ENCODE assay signal across 24 cellular contexts in the genomic region with DNA sequence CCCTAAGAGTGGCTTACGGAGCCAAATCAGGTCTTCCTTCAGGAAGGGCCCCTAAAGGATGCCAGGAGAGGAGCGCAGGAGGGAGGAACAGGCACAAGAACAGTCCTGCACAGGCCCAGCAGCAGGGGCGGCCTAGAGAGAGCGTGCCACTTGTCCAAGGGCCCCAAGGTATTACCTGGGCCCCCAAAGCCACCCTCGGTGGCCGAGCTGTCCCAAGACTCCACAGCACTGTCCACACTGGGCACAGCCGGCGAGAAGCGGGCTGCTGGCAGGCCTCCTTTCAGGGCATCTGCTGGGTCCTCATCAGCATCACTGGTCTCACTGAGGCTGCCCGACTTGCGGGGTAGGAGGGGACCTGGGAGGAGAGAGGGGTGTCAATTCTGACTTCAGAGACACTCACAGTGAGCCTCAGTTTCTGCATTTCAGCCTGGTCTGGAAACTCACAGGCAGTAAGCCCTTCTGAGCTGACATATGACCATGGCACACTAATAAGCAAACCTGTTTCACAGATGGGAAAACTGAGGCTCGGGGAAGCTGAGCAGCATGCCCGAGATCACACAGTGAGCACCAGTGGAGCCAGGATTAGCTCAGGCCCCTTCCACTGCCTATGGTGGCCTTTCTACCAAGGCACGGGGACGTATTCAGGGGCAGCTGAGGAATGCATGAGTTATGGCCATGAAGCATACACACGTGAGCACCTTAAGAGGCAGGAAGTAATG. TPM values are rescaled to one million over a fixed set of nuclear protein-coding genes. Genes with fewer than 3 reads are reported as not detected.
DNase-seq lines count a peak whose midpoint lies in the region; ATAC-seq, FAIRE-seq and TF ChIP-seq lines count a peak whose summit lies in the region.
"Had no signal": no experiment of that assay in that cellular context is flagged by ENCODE, and none has a peak within 500 bp of the region (broad histone marks: within the 10 kb centered on the region; RNA-seq: fewer than 3 reads in every experiment).

No MANE protein-coding gene starts in this region.

- ATAC-seq in HepG2 (no peak), right lobe of liver (no peak)
- no peak for ATAC-seq in stimulated activated memory B cell treated with anti-CD40 and anti-IgM and Interleukin-4, amounts not matched to agents 10 μg/mL and 1 μg/mL and 100 μg/mL, for 72 hours
- ATAC-seq: CD8-positive, alpha-beta T cell; HCT116; Right ventricle myocardium inferior had no signal

- intact Hi-C loops in HepG2 (cut with micrococcal nuclease; ENCODE audit: unreplicated experiment) (loop anchor here (5.0 kb wide), 1 partner anchor 276 kb away; no protein-coding TSS in a partner anchor), right lobe of liver (cut with DNase I) (no loop called here)

- no peaks in the 10 kb centered on the region for H4K20me1 ChIP-seq in HepG2 (ENCODE audit: insufficient read depth, low read length)
- H4K20me1 ChIP-seq in osteoblast (ENCODE audit: insufficient read depth, low read length), result no peaks in the 10 kb centered on the region

- no peak for FAIRE-seq in HepG2 (lab: Jason Lieb, UNC)
- FAIRE-seq: GM12892 had no signal

- POLR2A ChIA-PET in HepG2 (lab: Yijun Ruan, JAX), result no interaction called here

- H3K9me3 ChIP-seq in HepG2 (ENCODE audit: low read length) (no peaks in the 10 kb centered on the region), right lobe of liver (peaks cover 0 to 4% (median 0%) of the 10 kb centered on the region in 4 donors), osteoblast (ENCODE audit: low read depth, low read length) (no peaks in the 10 kb centered on the region)
- H3K9me3 ChIP-seq: SJSA1 had no signal

- peaks cover 71% of the 10 kb centered on the region for H3K27me3 Mint-ChIP-seq in stimulated activated memory B cell treated with anti-CD40 and anti-IgM and Interleukin-4, amounts not matched to agents 10 μg/mL and 1 μg/mL and 100 μg/mL, for 72 hours

- no peaks in the 10 kb centered on the region for H3K36me3 Mint-ChIP-seq in stimulated activated memory B cell treated with anti-CD40 and anti-IgM and Interleukin-4, amounts not matched to agents 10 μg/mL and 1 μg/mL and 100 μg/mL, for 72 hours
- H3K36me3 Mint-ChIP-seq: CD8-positive, alpha-beta T cell had no signal

- no TSS peak for BruUV-seq in HepG2 (replicated peaks; lab: Mats Ljungman, UMichigan)

- H3K9ac ChIP-seq in HepG2 (ENCODE audit: insufficient read depth, low read depth, low read length), result no peak overlapping the region

- H3K27me3 ChIP-seq in HepG2 (ENCODE audit: control insufficient read depth in 1 of 2, insufficient read depth in 2 of 2, low read length in 2 of 2) (peaks cover 0 to 15% of the 10 kb centered on the region in 2 experiments; a peak in 4 of 5 replicates), right lobe of liver (no peaks in the 10 kb centered on the region), osteoblast (ENCODE audit: insufficient read depth, low read length) (no peaks in the 10 kb centered on the region)
- H3K27me3 ChIP-seq: MG63, Peyer's patch, SJSA1 had no signal

- H2AFZ ChIP-seq in HepG2 (ENCODE audit: low read length), result no peak overlapping the region
- H2AFZ ChIP-seq in osteoblast (ENCODE audit: low read length), result no peak overlapping the region

- TF ChIP-seq RAD21 in HepG2 (CRISPR knock-in tag; IDR thresholded peaks at IDR 0.05), result no peak

- TF ChIP-seq CTCF in HepG2 (CRISPR knock-in tag; IDR thresholded peaks at IDR 0.05) (no peak), right lobe of liver (IDR thresholded peaks at IDR 0.05) (no peak), osteoblast (IDR thresholded peaks at IDR 0.05; ENCODE audit: extremely low read depth, low read depth, low read length) (no peak), GM10266 (IDR thresholded peaks at IDR 0.05; ENCODE audit: control insufficient read depth, insufficient read depth, low read depth, missing control alignments) (no peak)

- TF ChIP-seq EP300 in HepG2 (IDR thresholded peaks at IDR 0.05; ENCODE audit: low read depth in 2 of 2, low read length in 2 of 2) (no peak), HepG2 (CRISPR knock-in tag; IDR thresholded peaks at IDR 0.05; ENCODE audit: borderline replicate concordance) (no peak)

- in situ Hi-C loops in HepG2 (cut with HindIII; ENCODE audit: extremely low pct_ligation_motif_present, low pct_unique_long_range_greater_than_20kb), result no loop called here

- H3K4me1 Mint-ChIP-seq in stimulated activated memory B cell treated with anti-CD40 and anti-IgM and Interleukin-4, amounts not matched to agents 10 μg/mL and 1 μg/mL and 100 μg/mL, for 72 hours, result peaks cover 15% of the 10 kb centered on the region

- CTCF ChIA-PET in HepG2 (lab: Yijun Ruan, JAX; ENCODE audit: low intra/inter-chr PET ratio, low total read pairs), result interaction anchor here (2.5 kb wide), 1 partner anchor 42 kb away, joined by 15 read pairs; no protein-coding TSS in a partner anchor

- no peak overlapping the region for H3K4me2 ChIP-seq in HepG2 (ENCODE audit: low read depth, low read length)
- H3K4me2 ChIP-seq in osteoblast (ENCODE audit: insufficient read depth, low read length), result no peak overlapping the region

- H3K4me3 ChIP-seq in HepG2 (replicated peaks in 1 of 3; ENCODE audit: insufficient read depth in 1 of 3, low read depth in 2 of 3, low read length in 3 of 3) (no peak overlapping the region), right lobe of liver (no peak overlapping the region), osteoblast (ENCODE audit: insufficient read depth, low read length) (no peak overlapping the region)
- H3K4me3 ChIP-seq: MG63, Peyer's patch, SJSA1 had no signal

- H3K4me3 Mint-ChIP-seq in stimulated activated memory B cell treated with anti-CD40 and anti-IgM and Interleukin-4, amounts not matched to agents 10 μg/mL and 1 μg/mL and 100 μg/mL, for 72 hours, result no peak overlapping the region
- H3K4me3 Mint-ChIP-seq: CD8-positive, alpha-beta T cell had no signal

- H3K27ac Mint-ChIP-seq in stimulated activated memory B cell treated with anti-CD40 and anti-IgM and Interleukin-4, amounts not matched to agents 10 μg/mL and 1 μg/mL and 100 μg/mL, for 72 hours, result no peak overlapping the region
- H3K27ac Mint-ChIP-seq: CD8-positive, alpha-beta T cell had no signal

- H3K36me3 ChIP-seq in HepG2 (replicated peaks in 1 of 2; ENCODE audit: control insufficient read depth in 1 of 2, insufficient read depth in 2 of 2, low read length in 2 of 2) (no peaks in the 10 kb centered on the region), right lobe of liver (no peaks in the 10 kb centered on the region), osteoblast (ENCODE audit: insufficient read depth, low read length) (no peaks in the 10 kb centered on the region)
- H3K36me3 ChIP-seq: MG63, Peyer's patch, SJSA1 had no signal

- H3K9me3 Mint-ChIP-seq in stimulated activated memory B cell treated with anti-CD40 and anti-IgM and Interleukin-4, amounts not matched to agents 10 μg/mL and 1 μg/mL and 100 μg/mL, for 72 hours, result peaks cover 11% of the 10 kb centered on the region

- TF ChIP-seq POLR2A in HepG2 (IDR thresholded peaks at IDR 0.05; ENCODE audit: insufficient read depth in 1 of 2, low read depth in 2 of 2, low read length in 2 of 2) (no peak), right lobe of liver (IDR thresholded peaks at IDR 0.05) (no peak)

- DNase-seq in activated CD4-positive, CD25-positive, alpha-beta regulatory T cell treated with anti-CD3 and anti-CD28 coated beads, Interleukin-2, amount 50 U/mL, for 72 hours, result peak; percentile 21
- DNase-seq in activated CD4-positive, CD25-positive, alpha-beta regulatory T cell (lab: John Stamatoyannopoulos, UW), result no peak
- DNase-seq in HepG2 (ENCODE audit: low spot score) (no peak), right lobe of liver (no peak), osteoblast (ENCODE audit: insufficient read length, low spot score, missing footprints) (peak; percentile 80), dedifferentiated amniotic fluid mesenchymal stem cell (ENCODE audit: extremely low spot score) (no peak), GM10266 (ENCODE audit: extremely low spot score) (no peak)
- DNase-seq: C1 segment of cervical spinal cord; CD8-positive, alpha-beta T cell; DND-41; GOT3; Kasumi-1; MG63; NCI-H1417 treated with DMSO at 0.1 percent for 48 hours; NCI-H187; NCI-H446 had no signal

- 41% methylated on average over 7 of the region's 16 CpGs for WGBS in HepG2 (ENCODE audit: low lambda C conversion rate)
- 83% methylated on average over 7 of the region's 16 CpGs for WGBS in right lobe of liver (ENCODE audit: insufficient coverage, low coverage, low lambda C conversion rate, missing lambda C conversion rate)

- no peaks in the 10 kb centered on the region for H3K4me1 ChIP-seq in HepG2 (ENCODE audit: insufficient read depth, low read length)
- no peaks in the 10 kb centered on the region for H3K4me1 ChIP-seq in right lobe of liver
- no peaks in the 10 kb centered on the region for H3K4me1 ChIP-seq in osteoblast (ENCODE audit: insufficient read depth, low read length)
- H3K4me1 ChIP-seq: Peyer's patch had no signal

- H3K79me2 ChIP-seq in HepG2 (ENCODE audit: insufficient read depth, low read length) (no peaks in the 10 kb centered on the region), osteoblast (ENCODE audit: insufficient read depth, low read length) (no peaks in the 10 kb centered on the region)

- H3K27ac ChIP-seq in HepG2 (ENCODE audit: extremely low read length, insufficient read depth, low read length) (no peak overlapping the region), right lobe of liver (no peak overlapping the region), osteoblast (ENCODE audit: low read depth, low read length) (no peak overlapping the region)
- H3K27ac ChIP-seq: 22Rv1, Peyer's patch, SJSA1 had no signal

RNA-seq across cellular contexts. Expression of a gene that starts 33.4 kb away (rescaled TPM):
- total RNA-seq in HepG2 (2016; rRNA removed; fragmentation: Illumina TruSeq; extraction: Trizol) (0.08 and 0.24 TPM in 2 replicates), right lobe of liver (under 1 TPM in 5 of 6 experiments, not detected in 1; 0.04 to 0.44 (median 0.33) TPM), osteoblast (under 0.01 and 1.4 TPM in 2 replicates)
- 0.09 and 0.10 TPM in 2 replicates for total RNA-seq in HepG2 (2016; cell fraction: cytosol; rRNA removed; fragmentation: Illumina TruSeq; extraction: Trizol; ENCODE audit: low read depth)
- total RNA-seq in HepG2 (2016; cell fraction: insoluble cytoplasmic fraction; rRNA removed; fragmentation: Illumina TruSeq; extraction: Trizol), result 0.26 TPM in 1 of 2 replicates, not detected in the other
- 0.09 and 0.55 TPM in 2 replicates for total RNA-seq in HepG2 (2016; cell fraction: membrane; rRNA removed; fragmentation: Illumina TruSeq; extraction: Trizol)
- total RNA-seq in HepG2 (2016; cell fraction: nucleus; rRNA removed; fragmentation: Illumina TruSeq; extraction: Trizol), result 0.25 and 0.53 TPM in 2 replicates
- polyA plus RNA-seq in HepG2 (2011; rRNA removed), result 0.11 and 0.14 TPM in 2 replicates
- polyA plus RNA-seq in HepG2 (2011; cell fraction: cytosol; rRNA removed), result 0.01 and 0.03 TPM in 2 replicates
- 0.36 and 0.40 TPM in 2 replicates for polyA plus RNA-seq in HepG2 (2011; cell fraction: nucleus; rRNA removed)
- polyA plus RNA-seq in HepG2 (2012), result 0.12 TPM in 2 replicates
- polyA plus RNA-seq in HepG2 (2016; cell fraction: cytosol; fragmentation: Illumina TruSeq; extraction: Trizol; ENCODE audit: low read depth), result 0.02 and 0.08 TPM in 2 replicates
- not detected in 2 replicates for polyA plus RNA-seq in HepG2 (2016; cell fraction: insoluble cytoplasmic fraction; fragmentation: Illumina TruSeq; extraction: Trizol; ENCODE audit: low read depth)
- polyA plus RNA-seq in HepG2 (2016; cell fraction: membrane; fragmentation: Illumina TruSeq; extraction: Trizol; ENCODE audit: low read depth), result 0.14 and 0.16 TPM in 2 replicates
- polyA plus RNA-seq in HepG2 (2016; cell fraction: nucleus; fragmentation: Illumina TruSeq; extraction: Trizol; ENCODE audit: insufficient read depth, low read depth), result 0.56 and 0.57 TPM in 2 replicates
- polyA minus RNA-seq in HepG2 (2011; rRNA and poly(A)+ RNA removed; ENCODE audit: low replicate concordance), result 0.04 and 0.58 TPM in 2 replicates
- not detected in 2 replicates for polyA minus RNA-seq in HepG2 (2011; cell fraction: cytosol; rRNA and poly(A)+ RNA removed)
- polyA minus RNA-seq in HepG2 (2011; cell fraction: nucleus; rRNA and poly(A)+ RNA removed), result 0.12 and 0.26 TPM in 2 replicates
- total RNA-seq: CD8-positive, alpha-beta T cell; OCI-LY7 had no signal

Comparison
In these comparisons a context has a peak if more than half of its experiments do, and no peak if none do; other contexts are left out.
1. DNase-seq: peak in activated CD4-positive, CD25-positive, alpha-beta regulatory T cell treated with anti-CD3 and anti-CD28 coated beads, Interleukin-2, amount 50 U/mL, for 72 hours (single experiment) and osteoblast (single experiment); none in activated CD4-positive, CD25-positive, alpha-beta regulatory T cell (0 of 4), HepG2 (single experiment), right lobe of liver (0 of 3), dedifferentiated amniotic fluid mesenchymal stem cell (single experiment) and GM10266 (single experiment).